22 cellular contexts compared by ENCODE assay signal in the genomic region with DNA sequence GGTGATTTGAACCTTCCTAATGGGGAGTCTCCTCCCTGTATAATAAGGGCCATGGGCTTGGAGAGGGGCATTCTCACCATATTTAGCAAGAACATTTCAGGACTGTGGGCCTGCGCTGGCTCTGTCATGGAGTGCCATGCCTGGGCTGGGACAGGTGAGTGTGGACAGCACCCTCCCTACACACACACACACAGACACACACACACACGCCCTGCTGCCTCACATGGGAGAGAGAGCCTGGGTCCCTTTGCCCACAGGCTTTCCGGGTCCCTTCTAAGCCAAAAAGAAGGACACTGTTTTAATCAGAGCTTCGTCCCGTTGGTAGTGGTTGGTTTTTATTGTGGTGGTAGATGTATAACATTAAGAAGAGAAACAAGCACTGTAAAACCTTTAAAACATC.
"Had no signal": no experiment of that assay in that cellular context is flagged by ENCODE, and none has a peak within 500 bp of the region (broad histone marks: within the 10 kb centered on the region; RNA-seq: fewer than 3 reads in every experiment).

No MANE protein-coding gene starts in this region.

- H3K9me3 Mint-ChIP-seq: endodermal cell; immature natural killer cell; nephron progenitor cell; stimulated activated naive B cell treated with anti-CD40 and anti-IgM and Interleukin-4, amounts not matched to agents 10 μg/mL and 1 μg/mL and 100 μg/mL, for 72 hours; stimulated activated naive CD8-positive, alpha-beta T cell treated with anti-CD3 and anti-CD28 coated beads, Interleukin-15, amount 100 ng/mL, for 72 hours had no signal

- H3K27ac Mint-ChIP-seq: immature natural killer cell; naive B cell; nephron progenitor cell; stimulated activated naive B cell treated with anti-CD40 and anti-IgM and Interleukin-4, amounts not matched to agents 10 μg/mL and 1 μg/mL and 100 μg/mL, for 72 hours had no signal

- H3K27me3 ChIP-seq: colonic mucosa, neutrophil, transverse colon had no signal

- H3K36me3 Mint-ChIP-seq: immature natural killer cell; naive B cell; stimulated activated naive B cell treated with anti-CD40 and anti-IgM and Interleukin-4, amounts not matched to agents 10 μg/mL and 1 μg/mL and 100 μg/mL, for 72 hours had no signal

- H3K9me3 ChIP-seq: colonic mucosa, neutrophil, psoas muscle, thoracic aorta, transverse colon had no signal

- H3K27ac ChIP-seq: colonic mucosa, foreskin keratinocyte, neutrophil, psoas muscle, thoracic aorta, transverse colon had no signal

- H3K4me1 Mint-ChIP-seq: naive B cell; stimulated activated naive B cell treated with anti-CD40 and anti-IgM and Interleukin-4, amounts not matched to agents 10 μg/mL and 1 μg/mL and 100 μg/mL, for 72 hours; stimulated activated naive CD8-positive, alpha-beta T cell treated with anti-CD3 and anti-CD28 coated beads, Interleukin-15, amount 100 ng/mL, for 72 hours had no signal

- H3K4me3 Mint-ChIP-seq: endodermal cell; immature natural killer cell; naive B cell; nephron progenitor cell; stimulated activated naive B cell treated with anti-CD40 and anti-IgM and Interleukin-4, amounts not matched to agents 10 μg/mL and 1 μg/mL and 100 μg/mL, for 72 hours; stimulated activated naive CD8-positive, alpha-beta T cell treated with anti-CD3 and anti-CD28 coated beads, Interleukin-15, amount 100 ng/mL, for 72 hours had no signal

- H3K4me3 ChIP-seq: colonic mucosa, lung, psoas muscle, thoracic aorta, transverse colon had no signal

- H3K36me3 ChIP-seq: colonic mucosa, neutrophil, transverse colon had no signal

- H3K4me1 ChIP-seq: colonic mucosa, foreskin keratinocyte, psoas muscle, transverse colon had no signal

- ATAC-seq: foreskin keratinocyte; left colon; left ventricle myocardium superior; psoas muscle; stimulated activated naive B cell treated with anti-CD40 and anti-IgM and Interleukin-4, amounts not matched to agents 10 μg/mL and 1 μg/mL and 100 μg/mL, for 72 hours; stimulated activated naive CD8-positive, alpha-beta T cell treated with anti-CD3 and anti-CD28 coated beads, Interleukin-15, amount 100 ng/mL, for 72 hours had no signal

- DNase-seq: colonic mucosa; effector CD4-positive, alpha-beta T cell; endodermal cell; erythroblast; foreskin keratinocyte; immature natural killer cell; left colon; left ventricle myocardium superior; mesendoderm; naive B cell; nephron progenitor cell; psoas muscle; retina; small intestine; stimulated activated CD4-positive, alpha-beta T cell treated with anti-CD3 and anti-CD28 coated beads, Interleukin-4, amount 100 ng/mL, for 1 hour; stimulated activated CD8-positive, alpha-beta memory T cell treated with anti-CD3 and anti-CD28 coated beads, Interleukin-4, amount 100 ng/mL, for 48 hours; stimulated activated naive B cell treated with anti-CD40 and anti-IgM and Interleukin-4, amounts not matched to agents 10 μg/mL and 1 μg/mL and 100 μg/mL, for 72 hours; stimulated activated naive CD8-positive, alpha-beta T cell treated with anti-CD3 and anti-CD28 coated beads, Interleukin-15, amount 100 ng/mL, for 72 hours; transverse colon had no signal
